Comparison of ENCODE assay signal across 24 cellular contexts in genomic region chr11:13042873-13043338, GRCh38. TPM values are rescaled to one million over a fixed set of nuclear protein-coding genes. Genes with fewer than 3 reads are reported as not detected.
A peak's percentile ranks its signal among the peaks of the same experiment; 100 is the strongest.
DNase-seq lines count a peak whose midpoint lies in the region; ATAC-seq, FAIRE-seq and TF ChIP-seq lines count a peak whose summit lies in the region.
"Had no signal": no experiment of that assay in that cellular context is flagged by ENCODE, and none has a peak within 500 bp of the region (broad histone marks: within the 10 kb centered on the region; RNA-seq: fewer than 3 reads in every experiment).

No MANE protein-coding gene starts in this region.

- FAIRE-seq in A549 (lab: Jason Lieb, UNC) (no peak), HepG2 (lab: Jason Lieb, UNC) (peak; percentile 4)

- 47% methylated on average over 5 of the region's 5 CpGs for WGBS in A549 (ENCODE audit: missing lambda C conversion rate)
- 4% methylated on average over 5 of the region's 5 CpGs for WGBS in HepG2 (ENCODE audit: low lambda C conversion rate)

- TF ChIP-seq EP300 in A549 (IDR thresholded peaks at IDR 0.05): peak in 1 of 2 experiments; percentile 26; a peak in 1 of 5 replicates
- TF ChIP-seq EP300 in HepG2 (IDR thresholded peaks at IDR 0.05; ENCODE audit: low read depth in 2 of 2, low read length in 2 of 2): 0 out of 4 replicates have a peak, but pooled peaks of 1 of the 2 experiments have one; percentile 2
- TF ChIP-seq EP300 in HepG2 (CRISPR knock-in tag; IDR thresholded peaks at IDR 0.05; ENCODE audit: borderline replicate concordance): no peak

- TF ChIP-seq POLR2A in A549 (IDR thresholded peaks at IDR 0.05; ENCODE audit: low read length) (no peak), HepG2 (IDR thresholded peaks at IDR 0.05; ENCODE audit: insufficient read depth in 1 of 2, low read depth in 2 of 2, low read length in 2 of 2) (no peak)

- ATAC-seq in A549: peak; percentile 58 to 73
- peak; percentile 56 for ATAC-seq in HepG2
- ATAC-seq: activated CD4-positive, CD25-positive, alpha-beta regulatory T cell treated with anti-CD3 and anti-CD28 coated beads, Interleukin-2, amount 50 U/mL, for 24 hours; activated CD8-positive, alpha-beta T cell treated with anti-CD3 and anti-CD28 coated beads, Interleukin-2, amount 10 ng/mL, durations not matched to agents 7 days and 5 days; activated T-cell treated with anti-CD3 and anti-CD28 coated beads, Interleukin-2, amount 50 U/mL, for 4 hours; foreskin keratinocyte; sciatic nerve had no signal

- H3K4me2 ChIP-seq in A549: peak overlapping the region; percentile 43
- peak overlapping the region; percentile 38 for H3K4me2 ChIP-seq in HepG2 (ENCODE audit: low read depth, low read length)

- BruUV-seq in HepG2 (replicated peaks; lab: Mats Ljungman, UMichigan) (no TSS peak), A673 (replicated peaks; lab: Mats Ljungman, UMichigan) (no TSS peak)

- H3K9ac ChIP-seq in HepG2 (ENCODE audit: insufficient read depth, low read depth, low read length): no peak overlapping the region

- H3K4me1 ChIP-seq in A549 (peaks cover 37% of the 10 kb centered on the region), HepG2 (ENCODE audit: insufficient read depth, low read length) (peaks cover 38% of the 10 kb centered on the region), A673 (ENCODE audit: insufficient read depth, low read length, poor library complexity, severe bottlenecking) (no peaks in the 10 kb centered on the region)
- H3K4me1 ChIP-seq: foreskin keratinocyte, HAP-1 had no signal

- peak overlapping the region in 1 of 2 experiments; percentile 61; a peak in 3 of 6 replicates for H3K27ac ChIP-seq in A549
- H3K27ac ChIP-seq in HepG2 (ENCODE audit: extremely low read length, insufficient read depth, low read length): no peak overlapping the region
- H3K27ac ChIP-seq in A673 (ENCODE audit: low read depth, low read length, poor library complexity, severe bottlenecking): no peak overlapping the region
- H3K27ac ChIP-seq: dorsolateral prefrontal cortex, foreskin keratinocyte, ovary, SK-N-MC had no signal

- H3K27me3 ChIP-seq in HepG2 (ENCODE audit: control insufficient read depth in 1 of 2, insufficient read depth in 2 of 2, low read length in 2 of 2) (peaks cover 0 to 3% of the 10 kb centered on the region in 2 experiments; a peak in 2 of 5 replicates), A673 (replicated peaks; ENCODE audit: insufficient read depth, low read depth, low read length, poor library complexity) (peaks cover 31% of the 10 kb centered on the region)
- H3K27me3 ChIP-seq: dorsolateral prefrontal cortex, foreskin keratinocyte, ovary had no signal

- TF ChIP-seq RAD21 in A549 (conservative IDR thresholded peaks at IDR 0.05 in 1 of 2, IDR thresholded peaks at IDR 0.05 in 1 of 2) (no peak), HepG2 (CRISPR knock-in tag; IDR thresholded peaks at IDR 0.05) (no peak)

- H3K4me3 ChIP-seq in A549 (no peak overlapping the region), HepG2 (replicated peaks in 1 of 3; ENCODE audit: insufficient read depth in 1 of 3, low read depth in 2 of 3, low read length in 3 of 3) (no peak overlapping the region), A673 (ENCODE audit: low read depth, low read length, poor library complexity, severe bottlenecking) (no peak overlapping the region)
- H3K4me3 ChIP-seq: dorsolateral prefrontal cortex, HAP-1, ovary, SK-N-MC had no signal

- H3K79me2 ChIP-seq in HepG2 (ENCODE audit: insufficient read depth, low read length): no peaks in the 10 kb centered on the region

- peak in 1 of 2 experiments; percentile 70 for DNase-seq in A549 (ENCODE audit: low read depth in 1 of 2, low spot score in 1 of 2)
- DNase-seq in DMS79 (lab: John Stamatoyannopoulos, UW): peak; percentile 37
- peak; percentile 31 for DNase-seq in NCI-H774 (lab: John Stamatoyannopoulos, UW)
- DNase-seq in HepG2 (ENCODE audit: low spot score): peak; percentile 71
- no peak for DNase-seq in A172 (ENCODE audit: low spot score)
- no peak for DNase-seq in hippocampal formation (lab: John Stamatoyannopoulos, UW)
- no peak for DNase-seq in stimulated activated CD4-positive, alpha-beta T cell treated with anti-CD3 and anti-CD28 coated beads, Interleukin-4, amount 100 ng/mL, for 4 hours
- DNase-seq in A673 (ENCODE audit: low spot score): no peak
- DNase-seq: activated CD8-positive, alpha-beta T cell treated with anti-CD3 and anti-CD28 coated beads, Interleukin-2, amount 10 ng/mL, durations not matched to agents 7 days and 5 days; activated naive CD4-positive, alpha-beta T cell treated with anti-CD3 and anti-CD28 coated beads, Interleukin-2, amount 10 ng/mL, durations not matched to agents 7 days and 5 days; activated T-cell treated with anti-CD3 and anti-CD28 coated beads, Interleukin-2, amount 50 U/mL, for 4 hours; anterior cingulate cortex; caudate nucleus; CD4-positive, alpha-beta T cell; dorsolateral prefrontal cortex; foreskin keratinocyte; NCI-H1436; NCI-H226; ovary had no signal

- H3K36me3 ChIP-seq in HepG2 (replicated peaks in 1 of 2; ENCODE audit: control insufficient read depth in 1 of 2, insufficient read depth in 2 of 2, low read length in 2 of 2) (no peaks in the 10 kb centered on the region), A673 (ENCODE audit: insufficient read depth, low read length, poor library complexity, severe bottlenecking) (no peaks in the 10 kb centered on the region)
- H3K36me3 ChIP-seq: HAP-1, ovary had no signal

- no peak overlapping the region for H2AFZ ChIP-seq in HepG2 (ENCODE audit: low read length)

- H3K9me3 ChIP-seq in A549 (no peaks in the 10 kb centered on the region), HepG2 (ENCODE audit: low read length) (no peaks in the 10 kb centered on the region), A673 (ENCODE audit: low read depth, low read length, poor library complexity, severe bottlenecking) (no peaks in the 10 kb centered on the region)
- H3K9me3 ChIP-seq: HAP-1, ovary had no signal

- in situ Hi-C loops in HepG2 (cut with HindIII; ENCODE audit: extremely low pct_ligation_motif_present, low pct_unique_long_range_greater_than_20kb): no loop called here

- CTCF ChIA-PET in A549 (lab: Yijun Ruan, JAX): interaction anchor here (0.7 to 1.1 kb wide), 4 partner anchors 9 to 712 kb away, joined by 3 read pairs; no protein-coding TSS in a partner anchor
- CTCF ChIA-PET in HepG2 (lab: Yijun Ruan, JAX; ENCODE audit: low intra/inter-chr PET ratio, low total read pairs): no interaction called here
- CTCF ChIA-PET in A673 (lab: Charles Lee): no interaction called here

- intact Hi-C loops in HepG2 (cut with micrococcal nuclease; ENCODE audit: unreplicated experiment): no loop called here
- intact Hi-C loops in A673 (cut with micrococcal nuclease; ENCODE audit: unreplicated experiment): no loop called here

- POLR2A ChIA-PET in A549 (lab: Yijun Ruan, JAX) (no interaction called here), HepG2 (lab: Yijun Ruan, JAX) (no interaction called here), A673 (lab: Charles Lee; ENCODE audit: low non-redundant PET) (no interaction called here)

- TF ChIP-seq CTCF in A549 (IDR thresholded peaks at IDR 0.05): no peak
- no peak for TF ChIP-seq CTCF in HepG2 (CRISPR knock-in tag; IDR thresholded peaks at IDR 0.05)
- no peak for TF ChIP-seq CTCF in A673 (conservative IDR thresholded peaks at IDR 0.05; ENCODE audit: low read depth, low read length)

- H4K20me1 ChIP-seq in HepG2 (ENCODE audit: insufficient read depth, low read length): no peaks in the 10 kb centered on the region

TF ChIP-seq in A549, 52 proteins besides CTCF, POLR2A, EP300 and RAD21:
- TF ChIP-seq CEBPB (IDR thresholded peaks at IDR 0.05) (peak in 1 of 2 experiments; percentile 19; a peak in 2 of 4 replicates), TP53 (CRISPR knock-in tag; IDR thresholded peaks at IDR 0.05) (no peak), HOXA7 (CRISPR knock-in tag; IDR thresholded peaks at IDR 0.05) (no peak), ESRRA (IDR thresholded peaks at IDR 0.05; ENCODE audit: borderline replicate concordance, low read length) (peak; percentile 50; the same call in 1 of the 2 replicates)

TF ChIP-seq in HepG2, 621 proteins besides CTCF, POLR2A, EP300 and RAD21 (continues in another document):
- TF ChIP-seq RORA (CRISPR knock-in tag; IDR thresholded peaks at IDR 0.05) (no peak), FOSL2 (CRISPR knock-in tag; IDR thresholded peaks at IDR 0.05) (peak; percentile 50; the same call in 1 of the 2 replicates), ZFP36 (IDR thresholded peaks at IDR 0.05; ENCODE audit: borderline replicate concordance, low read depth, low read length, partially characterized antibody) (no peak), HNRNPLL (IDR thresholded peaks at IDR 0.05; ENCODE audit: low read depth, low read length, poor library complexity, severe bottlenecking) (no peak)

RNA-seq across cellular contexts. Expression of gene RASSF10, which starts 33.8 kb away (rescaled TPM):
- polyA plus RNA-seq in A549 (2011; rRNA removed): 2.4 and 3.9 TPM in 2 replicates
- 3.0 and 3.7 TPM in 2 replicates for polyA plus RNA-seq in A549 (2012; cell fraction: cytosol; rRNA removed)
- polyA plus RNA-seq in A549 (2012; cell fraction: nucleus; rRNA removed): 3.5 and 4.8 TPM in 2 replicates
- 9.7 to 12.5 TPM (median 10.3 TPM) in 3 replicates for polyA plus RNA-seq in A549 (2017; fragmentation: RNase III; extraction: RNeasy Plus Mini Kit Qiagen cat#74134 plus additional on column Dnase treatment)
- 2.6 and 3.2 TPM in 2 replicates for polyA minus RNA-seq in A549 (2011; rRNA and poly(A)+ RNA removed)
- total RNA-seq in HepG2 (2016; rRNA removed; fragmentation: Illumina TruSeq; extraction: Trizol): not detected in 2 replicates
- not detected in 2 replicates for total RNA-seq in HepG2 (2016; cell fraction: cytosol; rRNA removed; fragmentation: Illumina TruSeq; extraction: Trizol; ENCODE audit: low read depth)
- not detected in 2 replicates for total RNA-seq in HepG2 (2016; cell fraction: insoluble cytoplasmic fraction; rRNA removed; fragmentation: Illumina TruSeq; extraction: Trizol)
- total RNA-seq in HepG2 (2016; cell fraction: membrane; rRNA removed; fragmentation: Illumina TruSeq; extraction: Trizol): not detected in 2 replicates
- total RNA-seq in HepG2 (2016; cell fraction: nucleus; rRNA removed; fragmentation: Illumina TruSeq; extraction: Trizol): not detected in 2 replicates
- not detected in 2 replicates for polyA plus RNA-seq in HepG2 (2011; rRNA removed)
- polyA plus RNA-seq in HepG2 (2011; cell fraction: cytosol; rRNA removed): not detected in 2 replicates
- not detected in 2 replicates for polyA plus RNA-seq in HepG2 (2011; cell fraction: nucleus; rRNA removed)
- not detected in 2 replicates for polyA plus RNA-seq in HepG2 (2012)
- not detected in 2 replicates for polyA plus RNA-seq in HepG2 (2016; cell fraction: cytosol; fragmentation: Illumina TruSeq; extraction: Trizol; ENCODE audit: low read depth)
- not detected in 2 replicates for polyA plus RNA-seq in HepG2 (2016; cell fraction: insoluble cytoplasmic fraction; fragmentation: Illumina TruSeq; extraction: Trizol; ENCODE audit: low read depth)
- not detected in 2 replicates for polyA plus RNA-seq in HepG2 (2016; cell fraction: membrane; fragmentation: Illumina TruSeq; extraction: Trizol; ENCODE audit: low read depth)
- polyA plus RNA-seq in HepG2 (2016; cell fraction: nucleus; fragmentation: Illumina TruSeq; extraction: Trizol; ENCODE audit: insufficient read depth, low read depth): not detected in 2 replicates
- not detected in 2 replicates for polyA minus RNA-seq in HepG2 (2011; rRNA and poly(A)+ RNA removed; ENCODE audit: low replicate concordance)
- polyA minus RNA-seq in HepG2 (2011; cell fraction: cytosol; rRNA and poly(A)+ RNA removed): not detected in 2 replicates
- not detected in 2 replicates for polyA minus RNA-seq in HepG2 (2011; cell fraction: nucleus; rRNA and poly(A)+ RNA removed)
- total RNA-seq in A172 (2014; rRNA removed; shearing (Covaris generic)): not detected in 2 replicates
- 0.15 TPM in 1 of 2 replicates, not detected in the other for total RNA-seq in A673 (2021)
- total RNA-seq: activated CD8-positive, alpha-beta T cell treated with anti-CD3 and anti-CD28 coated beads, Interleukin-2, amount 10 ng/mL, durations not matched to agents 7 days and 5 days; activated T-cell treated with anti-CD3 and anti-CD28 coated beads, Interleukin-2, amount 50 U/mL, for 4 hours; CD4-positive, alpha-beta T cell; myocyte had no signal

Comparison
In these comparisons a context has a peak if more than half of its experiments do, and no peak if none do; other contexts are left out.
1. DNase-seq: peak in DMS79 (single experiment), NCI-H774 (single experiment) and HepG2 (single experiment); none in A172 (single experiment), hippocampal formation (0 of 2), stimulated activated CD4-positive, alpha-beta T cell treated with anti-CD3 and anti-CD28 coated beads, Interleukin-4, amount 100 ng/mL, for 4 hours (0 of 2) and A673 (single experiment).
2. Of the 38 proteins assayed by ChIP-seq in both HepG2 and A549: peak only in HepG2: FOSL2; only in A549: ESRRA; in both: none; in neither: 34; mixed calls (peak in some experiments, not most) for 2.